ENCODE assay signal across 1 cellular context in the genomic region with DNA sequence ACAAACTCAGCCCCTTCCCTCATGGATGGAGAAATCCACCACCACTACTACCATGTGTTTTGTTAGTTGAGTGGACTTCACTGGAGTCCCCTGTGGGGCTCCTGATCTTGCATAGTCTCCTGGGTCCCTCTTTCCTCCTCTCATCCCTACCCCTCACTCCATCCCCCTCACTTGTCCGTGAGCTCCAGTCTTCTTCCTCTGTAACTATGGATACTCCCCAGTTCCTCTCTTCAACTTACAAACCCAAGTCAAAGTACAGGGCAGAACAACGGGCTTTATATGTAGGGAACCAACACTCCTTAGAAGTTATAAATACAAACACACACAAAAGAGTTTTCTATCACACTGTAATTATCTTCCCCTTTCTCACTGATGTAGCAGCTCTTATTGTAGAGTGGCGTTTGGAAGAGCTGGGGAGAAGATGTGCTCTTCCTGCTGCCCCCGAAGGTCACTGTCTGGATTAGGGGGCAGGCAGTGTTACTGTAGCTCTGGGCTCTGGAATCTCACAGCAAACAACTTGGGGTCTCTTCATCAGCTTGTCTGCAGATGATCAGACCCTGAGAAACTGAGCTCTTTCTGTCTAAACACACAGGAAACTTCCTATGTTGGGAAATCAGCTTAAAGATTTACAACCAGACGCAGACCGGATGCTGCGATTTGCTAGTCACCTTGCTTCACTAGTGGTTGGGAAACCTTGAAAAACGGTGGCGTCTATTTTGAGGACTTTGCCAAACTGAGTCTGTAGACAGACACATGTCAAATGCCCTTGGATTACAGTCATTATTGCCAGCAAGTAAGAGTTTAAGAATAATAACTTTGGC.
TF ChIP-seq lines count a peak whose summit lies in the region.

No MANE protein-coding gene starts in this region.

TF ChIP-seq in HepG2, 621 proteins besides CTCF, POLR2A, EP300 and RAD21 (continued from another document and continues in another):
- TF ChIP-seq TCF12 (IDR thresholded peaks at IDR 0.05) (no peak), TCF12 (CRISPR knock-in tag; IDR thresholded peaks at IDR 0.05) (no peak), IKZF1 (IDR thresholded peaks at IDR 0.05) (no peak), ZSCAN21 (CRISPR knock-in tag; IDR thresholded peaks at IDR 0.05; ENCODE audit: borderline replicate concordance) (no peak), MIXL1 (CRISPR knock-in tag; IDR thresholded peaks at IDR 0.05) (peak; percentile 13; the same call in 1 of the 2 replicates), MTA3 (CRISPR knock-in tag; IDR thresholded peaks at IDR 0.05) (no peak), HOXA5 (CRISPR knock-in tag; IDR thresholded peaks at IDR 0.05) (0 out of 2 replicates have a peak, but pooled peaks have one; percentile 20), ZKSCAN5 (CRISPR knock-in tag; IDR thresholded peaks at IDR 0.05) (no peak), ZNF563 (CRISPR knock-in tag; IDR thresholded peaks at IDR 0.05) (no peak), KLF6 (CRISPR knock-in tag; IDR thresholded peaks at IDR 0.05) (no peak), GFI1 (CRISPR knock-in tag; IDR thresholded peaks at IDR 0.05; ENCODE audit: borderline replicate concordance) (0 out of 2 replicates have a peak, but pooled peaks have one; percentile 25), ZC3H4 (CRISPR knock-in tag; IDR thresholded peaks at IDR 0.05; ENCODE audit: borderline replicate concordance) (no peak), SMAD1 (CRISPR knock-in tag; IDR thresholded peaks at IDR 0.05; ENCODE audit: borderline replicate concordance, low read depth) (no peak), ZNF3 (CRISPR knock-in tag; IDR thresholded peaks at IDR 0.05) (peak; percentile 68; the same call in 1 of the 2 replicates), SIX1 (CRISPR knock-in tag; IDR thresholded peaks at IDR 0.05; ENCODE audit: borderline replicate concordance) (no peak), CEBPG (CRISPR knock-in tag; IDR thresholded peaks at IDR 0.05) (peak; percentile 91), ZNF737 (CRISPR knock-in tag; IDR thresholded peaks at IDR 0.05; ENCODE audit: borderline replicate concordance) (no peak), DNMT3B (CRISPR knock-in tag; conservative IDR thresholded peaks at IDR 0.05) (0 out of 2 replicates have a peak, but pooled peaks have one; percentile 21), ZNF24 (IDR thresholded peaks at IDR 0.05) (no peak), ZNF264 (CRISPR knock-in tag; IDR thresholded peaks at IDR 0.05) (peak; percentile 94), RELA (CRISPR knock-in tag; IDR thresholded peaks at IDR 0.05) (no peak), ZNF432 (CRISPR knock-in tag; IDR thresholded peaks at IDR 0.05; ENCODE audit: borderline replicate concordance) (no peak), ETV5 (CRISPR knock-in tag; IDR thresholded peaks at IDR 0.05; ENCODE audit: borderline replicate concordance) (peak; percentile 97), ESRRA (CRISPR knock-in tag; IDR thresholded peaks at IDR 0.05; ENCODE audit: low read depth) (no peak), ETV6 (CRISPR knock-in tag; conservative IDR thresholded peaks at IDR 0.05) (peak; percentile 81; the same call in 1 of the 2 replicates), CEBPB (IDR thresholded peaks at IDR 0.05; ENCODE audit: borderline replicate concordance, low read depth, low read length) (peak; percentile 91), GATAD2A (CRISPR knock-in tag; IDR thresholded peaks at IDR 0.05) (peak; percentile 91), ZNF749 (CRISPR knock-in tag; IDR thresholded peaks at IDR 0.05; ENCODE audit: borderline replicate concordance) (no peak), NR2F6 (IDR thresholded peaks at IDR 0.05) (peak; percentile 43), NR2F6 (CRISPR knock-in tag; IDR thresholded peaks at IDR 0.05) (peak; percentile 49; the same call in 1 of the 2 replicates), ZNF121 (CRISPR knock-in tag; IDR thresholded peaks at IDR 0.05) (no peak), ZNF253 (CRISPR knock-in tag; IDR thresholded peaks at IDR 0.05; ENCODE audit: borderline replicate concordance) (no peak), ZNF543 (CRISPR knock-in tag; IDR thresholded peaks at IDR 0.05) (no peak), HOXA9 (CRISPR knock-in tag; IDR thresholded peaks at IDR 0.05; ENCODE audit: borderline replicate concordance) (no peak), EED (CRISPR knock-in tag; IDR thresholded peaks at IDR 0.05) (no peak), ZBTB7B (CRISPR knock-in tag; IDR thresholded peaks at IDR 0.05) (peak; percentile 86), ZNF839 (CRISPR knock-in tag; IDR thresholded peaks at IDR 0.05; ENCODE audit: borderline replicate concordance) (no peak), DNMT1 (CRISPR knock-in tag; IDR thresholded peaks at IDR 0.05) (no peak), GABPB1 (CRISPR knock-in tag; IDR thresholded peaks at IDR 0.05) (peak; percentile 57; the same call in 1 of the 2 replicates), SPEN (CRISPR knock-in tag; IDR thresholded peaks at IDR 0.05; ENCODE audit: low read depth) (no peak), RARA (CRISPR knock-in tag; IDR thresholded peaks at IDR 0.05) (peak; percentile 59; the same call in 1 of the 2 replicates), MIER3 (CRISPR knock-in tag; IDR thresholded peaks at IDR 0.05; ENCODE audit: borderline replicate concordance) (peak; percentile 80; the same call in 1 of the 2 replicates), BCL6 (CRISPR knock-in tag; IDR thresholded peaks at IDR 0.05) (peak; percentile 67), ISL2 (CRISPR knock-in tag; IDR thresholded peaks at IDR 0.05) (peak; percentile 58), SAP130 (CRISPR knock-in tag; IDR thresholded peaks at IDR 0.05; ENCODE audit: low read depth) (peak; percentile 80), MTF2 (CRISPR knock-in tag; IDR thresholded peaks at IDR 0.05; ENCODE audit: borderline replicate concordance) (no peak), NR2F2 (IDR thresholded peaks at IDR 0.05; ENCODE audit: borderline replicate concordance, low read depth) (peak; percentile 28; the same call in 1 of the 2 replicates), KDM6A (CRISPR knock-in tag; IDR thresholded peaks at IDR 0.05; ENCODE audit: low read depth) (no peak), ZNF136 (CRISPR knock-in tag; IDR thresholded peaks at IDR 0.05; ENCODE audit: low read depth) (no peak), IRF2 (CRISPR knock-in tag; IDR thresholded peaks at IDR 0.05) (peak; percentile 58; the same call in 1 of the 2 replicates), FOXK2 (IDR thresholded peaks at IDR 0.05) (no peak), BHLHE40 (IDR thresholded peaks at IDR 0.05; ENCODE audit: low read length) (no peak), CREM (IDR thresholded peaks at IDR 0.05) (peak; percentile 40; the same call in 1 of the 2 replicates), CREM (CRISPR knock-in tag; IDR thresholded peaks at IDR 0.05) (no peak)
- TF ChIP-seq, protein P1, sequence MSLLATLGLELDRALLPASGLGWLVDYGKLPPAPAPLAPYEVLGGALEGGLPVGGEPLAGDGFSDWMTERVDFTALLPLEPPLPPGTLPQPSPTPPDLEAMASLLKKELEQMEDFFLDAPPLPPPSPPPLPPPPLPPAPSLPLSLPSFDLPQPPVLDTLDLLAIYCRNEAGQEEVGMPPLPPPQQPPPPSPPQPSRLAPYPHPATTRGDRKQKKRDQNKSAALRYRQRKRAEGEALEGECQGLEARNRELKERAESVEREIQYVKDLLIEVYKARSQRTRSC (CRISPR knock-in tag; IDR thresholded peaks at IDR 0.05; ENCODE audit: low read depth), result no peak
- TF ChIP-seq, protein P2, sequence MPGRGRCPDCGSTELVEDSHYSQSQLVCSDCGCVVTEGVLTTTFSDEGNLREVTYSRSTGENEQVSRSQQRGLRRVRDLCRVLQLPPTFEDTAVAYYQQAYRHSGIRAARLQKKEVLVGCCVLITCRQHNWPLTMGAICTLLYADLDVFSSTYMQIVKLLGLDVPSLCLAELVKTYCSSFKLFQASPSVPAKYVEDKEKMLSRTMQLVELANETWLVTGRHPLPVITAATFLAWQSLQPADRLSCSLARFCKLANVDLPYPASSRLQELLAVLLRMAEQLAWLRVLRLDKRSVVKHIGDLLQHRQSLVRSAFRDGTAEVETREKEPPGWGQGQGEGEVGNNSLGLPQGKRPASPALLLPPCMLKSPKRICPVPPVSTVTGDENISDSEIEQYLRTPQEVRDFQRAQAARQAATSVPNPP (CRISPR knock-in tag; IDR thresholded peaks at IDR 0.05), result no peak
- TF ChIP-seq, protein P3, sequence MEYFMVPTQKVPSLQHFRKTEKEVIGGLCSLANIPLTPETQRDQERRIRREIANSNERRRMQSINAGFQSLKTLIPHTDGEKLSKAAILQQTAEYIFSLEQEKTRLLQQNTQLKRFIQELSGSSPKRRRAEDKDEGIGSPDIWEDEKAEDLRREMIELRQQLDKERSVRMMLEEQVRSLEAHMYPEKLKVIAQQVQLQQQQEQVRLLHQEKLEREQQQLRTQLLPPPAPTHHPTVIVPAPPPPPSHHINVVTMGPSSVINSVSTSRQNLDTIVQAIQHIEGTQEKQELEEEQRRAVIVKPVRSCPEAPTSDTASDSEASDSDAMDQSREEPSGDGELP (IDR thresholded peaks at IDR 0.05; ENCODE audit: borderline replicate concordance, low read depth), result peak; percentile 39; the same call in 1 of the 2 replicates
- TF ChIP-seq, protein P4, sequence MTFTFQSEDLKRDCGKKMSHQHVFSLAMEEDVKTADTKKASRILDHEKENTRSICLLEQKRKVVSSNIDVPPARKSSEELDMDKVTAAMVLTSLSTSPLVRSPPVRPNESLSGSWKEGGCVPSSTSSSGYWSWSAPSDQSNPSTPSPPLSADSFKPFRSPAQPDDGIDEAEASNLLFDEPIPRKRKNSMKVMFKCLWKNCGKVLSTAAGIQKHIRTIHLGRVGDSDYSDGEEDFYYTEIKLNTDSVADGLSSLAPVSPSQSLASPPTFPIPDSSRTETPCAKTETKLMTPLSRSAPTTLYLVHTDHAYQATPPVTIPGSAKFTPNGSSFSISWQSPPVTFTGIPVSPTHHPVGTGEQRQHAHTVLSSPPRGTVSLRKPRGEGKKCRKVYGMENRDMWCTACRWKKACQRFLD (CRISPR knock-in tag; IDR thresholded peaks at IDR 0.05; ENCODE audit: borderline replicate concordance), result no peak
- TF ChIP-seq, protein P5, sequence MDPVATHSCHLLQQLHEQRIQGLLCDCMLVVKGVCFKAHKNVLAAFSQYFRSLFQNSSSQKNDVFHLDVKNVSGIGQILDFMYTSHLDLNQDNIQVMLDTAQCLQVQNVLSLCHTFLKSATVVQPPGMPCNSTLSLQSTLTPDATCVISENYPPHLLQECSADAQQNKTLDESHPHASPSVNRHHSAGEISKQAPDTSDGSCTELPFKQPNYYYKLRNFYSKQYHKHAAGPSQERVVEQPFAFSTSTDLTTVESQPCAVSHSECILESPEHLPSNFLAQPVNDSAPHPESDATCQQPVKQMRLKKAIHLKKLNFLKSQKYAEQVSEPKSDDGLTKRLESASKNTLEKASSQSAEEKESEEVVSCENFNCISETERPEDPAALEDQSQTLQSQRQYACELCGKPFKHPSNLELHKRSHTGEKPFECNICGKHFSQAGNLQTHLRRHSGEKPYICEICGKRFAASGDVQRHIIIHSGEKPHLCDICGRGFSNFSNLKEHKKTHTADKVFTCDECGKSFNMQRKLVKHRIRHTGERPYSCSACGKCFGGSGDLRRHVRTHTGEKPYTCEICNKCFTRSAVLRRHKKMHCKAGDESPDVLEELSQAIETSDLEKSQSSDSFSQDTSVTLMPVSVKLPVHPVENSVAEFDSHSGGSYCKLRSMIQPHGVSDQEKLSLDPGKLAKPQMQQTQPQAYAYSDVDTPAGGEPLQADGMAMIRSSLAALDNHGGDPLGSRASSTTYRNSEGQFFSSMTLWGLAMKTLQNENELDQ (CRISPR knock-in tag; IDR thresholded peaks at IDR 0.05; ENCODE audit: borderline replicate concordance), result no peak
- TF ChIP-seq, protein P6, sequence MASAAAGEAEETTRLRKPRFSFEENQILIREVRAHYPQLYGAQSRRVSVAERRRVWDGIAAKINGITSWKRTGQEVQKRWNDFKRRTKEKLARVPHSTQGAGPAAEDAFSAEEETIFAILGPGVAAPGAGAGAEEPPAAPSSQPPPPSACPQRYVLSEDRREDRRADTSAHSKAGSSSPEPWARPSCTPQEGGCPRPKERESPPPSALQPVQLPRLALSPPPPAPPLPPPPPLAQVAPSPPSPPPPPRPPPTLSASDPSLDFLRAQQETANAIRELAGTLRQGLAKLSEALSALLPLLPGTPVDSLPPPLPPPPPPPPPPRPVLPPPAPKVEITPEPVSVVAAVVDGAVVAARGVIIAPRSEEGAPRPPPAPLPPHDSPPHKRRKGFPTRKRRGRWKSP (CRISPR knock-in tag; IDR thresholded peaks at IDR 0.05), result peak; percentile 67; the same call in 1 of the 2 replicates
- TF ChIP-seq, protein P7, sequence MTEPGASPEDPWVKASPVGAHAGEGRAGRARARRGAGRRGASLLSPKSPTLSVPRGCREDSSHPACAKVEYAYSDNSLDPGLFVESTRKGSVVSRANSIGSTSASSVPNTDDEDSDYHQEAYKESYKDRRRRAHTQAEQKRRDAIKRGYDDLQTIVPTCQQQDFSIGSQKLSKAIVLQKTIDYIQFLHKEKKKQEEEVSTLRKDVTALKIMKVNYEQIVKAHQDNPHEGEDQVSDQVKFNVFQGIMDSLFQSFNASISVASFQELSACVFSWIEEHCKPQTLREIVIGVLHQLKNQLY (CRISPR knock-in tag; IDR thresholded peaks at IDR 0.05), result no peak; the same call in 1 of the 2 replicates
- TF ChIP-seq, protein P8, sequence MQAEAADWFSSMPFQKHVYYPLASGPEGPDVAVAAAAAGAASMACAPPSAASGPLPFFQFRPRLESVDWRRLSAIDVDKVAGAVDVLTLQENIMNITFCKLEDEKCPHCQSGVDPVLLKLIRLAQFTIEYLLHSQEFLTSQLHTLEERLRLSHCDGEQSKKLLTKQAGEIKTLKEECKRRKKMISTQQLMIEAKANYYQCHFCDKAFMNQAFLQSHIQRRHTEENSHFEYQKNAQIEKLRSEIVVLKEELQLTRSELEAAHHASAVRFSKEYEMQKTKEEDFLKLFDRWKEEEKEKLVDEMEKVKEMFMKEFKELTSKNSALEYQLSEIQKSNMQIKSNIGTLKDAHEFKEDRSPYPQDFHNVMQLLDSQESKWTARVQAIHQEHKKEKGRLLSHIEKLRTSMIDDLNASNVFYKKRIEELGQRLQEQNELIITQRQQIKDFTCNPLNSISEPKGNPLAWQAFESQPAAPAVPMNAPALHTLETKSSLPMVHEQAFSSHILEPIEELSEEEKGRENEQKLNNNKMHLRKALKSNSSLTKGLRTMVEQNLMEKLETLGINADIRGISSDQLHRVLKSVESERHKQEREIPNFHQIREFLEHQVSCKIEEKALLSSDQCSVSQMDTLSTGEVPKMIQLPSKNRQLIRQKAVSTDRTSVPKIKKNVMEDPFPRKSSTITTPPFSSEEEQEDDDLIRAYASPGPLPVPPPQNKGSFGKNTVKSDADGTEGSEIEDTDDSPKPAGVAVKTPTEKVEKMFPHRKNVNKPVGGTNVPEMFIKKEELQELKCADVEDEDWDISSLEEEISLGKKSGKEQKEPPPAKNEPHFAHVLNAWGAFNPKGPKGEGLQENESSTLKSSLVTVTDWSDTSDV (CRISPR knock-in tag; IDR thresholded peaks at IDR 0.05), result no peak
